1 cellular context compared by ENCODE assay signal in the genomic region with DNA sequence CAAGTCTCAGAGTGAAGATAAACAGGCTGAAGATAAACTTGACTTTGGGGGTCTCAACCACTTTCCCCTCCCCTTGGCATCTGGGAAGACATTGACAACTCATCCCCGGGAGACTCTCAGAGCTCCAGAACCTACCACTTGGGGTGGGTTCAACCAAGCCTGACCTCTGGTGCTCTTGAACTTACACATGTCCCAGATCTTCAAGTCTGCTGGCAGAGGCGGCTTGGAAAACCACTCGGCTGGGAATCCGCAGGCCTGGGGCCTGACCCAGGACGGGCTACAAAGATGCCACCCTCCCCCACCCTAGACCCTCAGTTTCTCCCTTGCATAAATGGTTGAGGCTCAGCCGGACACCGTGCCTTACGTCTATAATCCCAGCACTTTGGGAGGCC.
TF ChIP-seq lines count a peak whose summit lies in the region.

No MANE protein-coding gene starts in this region.

TF ChIP-seq in liver, 16 proteins besides CTCF, POLR2A, EP300 and RAD21 (continued from another document):
- TF ChIP-seq, protein P1, sequence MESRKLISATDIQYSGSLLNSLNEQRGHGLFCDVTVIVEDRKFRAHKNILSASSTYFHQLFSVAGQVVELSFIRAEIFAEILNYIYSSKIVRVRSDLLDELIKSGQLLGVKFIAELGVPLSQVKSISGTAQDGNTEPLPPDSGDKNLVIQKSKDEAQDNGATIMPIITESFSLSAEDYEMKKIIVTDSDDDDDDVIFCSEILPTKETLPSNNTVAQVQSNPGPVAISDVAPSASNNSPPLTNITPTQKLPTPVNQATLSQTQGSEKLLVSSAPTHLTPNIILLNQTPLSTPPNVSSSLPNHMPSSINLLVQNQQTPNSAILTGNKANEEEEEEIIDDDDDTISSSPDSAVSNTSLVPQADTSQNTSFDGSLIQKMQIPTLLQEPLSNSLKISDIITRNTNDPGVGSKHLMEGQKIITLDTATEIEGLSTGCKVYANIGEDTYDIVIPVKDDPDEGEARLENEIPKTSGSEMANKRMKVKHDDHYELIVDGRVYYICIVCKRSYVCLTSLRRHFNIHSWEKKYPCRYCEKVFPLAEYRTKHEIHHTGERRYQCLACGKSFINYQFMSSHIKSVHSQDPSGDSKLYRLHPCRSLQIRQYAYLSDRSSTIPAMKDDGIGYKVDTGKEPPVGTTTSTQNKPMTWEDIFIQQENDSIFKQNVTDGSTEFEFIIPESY (IDR thresholded peaks at IDR 0.05) = no peak
- TF ChIP-seq TAF1 (conservative IDR thresholded peaks at IDR 0.05) = no peak
- no peak for TF ChIP-seq SP1 (IDR thresholded peaks at IDR 0.05)
- TF ChIP-seq FOXA2 (IDR thresholded peaks at IDR 0.05) = no peak
- TF ChIP-seq HNF4A (conservative IDR thresholded peaks at IDR 0.05) = no peak
